ENCODE assay signal across 13 cellular contexts in the genomic region with DNA sequence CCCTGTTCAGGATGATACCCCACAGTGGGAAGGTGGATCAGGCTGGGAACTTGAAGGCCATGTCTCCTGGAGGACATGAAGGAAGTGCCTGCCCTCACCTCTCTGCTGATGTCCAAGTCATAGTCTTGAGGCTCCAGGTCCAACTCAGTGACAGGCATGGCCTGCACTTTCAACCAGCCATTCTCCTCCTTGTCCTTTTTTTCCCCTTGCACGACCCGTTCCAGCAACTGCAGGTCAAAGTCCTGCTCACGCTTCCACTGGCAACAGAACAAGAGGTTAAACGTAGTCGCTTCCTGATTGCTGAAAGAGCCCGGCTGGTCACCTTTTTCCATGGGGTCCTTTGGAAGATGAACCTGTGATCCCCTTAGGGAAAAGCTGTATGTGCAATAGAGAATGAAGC.
"Had no signal": no experiment of that assay in that cellular context is flagged by ENCODE, and none has a peak within 500 bp of the region (broad histone marks: within the 10 kb centered on the region; RNA-seq: fewer than 3 reads in every experiment).

No MANE protein-coding gene starts in this region.

- H3K36me3 ChIP-seq: adrenal gland, ascending aorta, brain microvascular endothelial cell, thyroid gland had no signal

- H3K27me3 ChIP-seq: adrenal gland, ascending aorta, brain microvascular endothelial cell, esophagus muscularis mucosa, thyroid gland had no signal

- H3K4me3 ChIP-seq: adrenal gland, ascending aorta, esophagus muscularis mucosa, mucosa of descending colon, thyroid gland had no signal

- H3K27ac ChIP-seq: adrenal gland, ascending aorta, brain microvascular endothelial cell, esophagus muscularis mucosa had no signal

- H3K36me3 Mint-ChIP-seq: activated naive CD8-positive, alpha-beta T cell; naive B cell; WTC11 had no signal

- H3K9me3 ChIP-seq: adrenal gland, ascending aorta, esophagus muscularis mucosa, mucosa of descending colon, thyroid gland had no signal

- H3K4me3 Mint-ChIP-seq: activated naive CD8-positive, alpha-beta T cell; activated T-cell treated with anti-CD3 and anti-CD28 coated beads, Interleukin-2, amount 50 U/mL, for 24 hours; effector memory CD8-positive, alpha-beta T cell; naive B cell; stimulated activated naive CD8-positive, alpha-beta T cell treated with anti-CD3 and anti-CD28 coated beads, Interleukin-15, Interleukin-2, amounts not matched to agents 100 ng/mL and 50 ng/mL, for 24 hours; WTC11 had no signal

- H3K9me3 Mint-ChIP-seq: activated T-cell treated with anti-CD3 and anti-CD28 coated beads, Interleukin-2, amount 50 U/mL, for 24 hours; activated T-helper 2 cell treated with anti-CD3 and anti-CD28 coated beads, Interferon-gamma antibody, Interleukin-2, Interleukin-4, amounts not matched to agents 10 μg/mL and 5 μg/mL and 100 μg/mL, durations not matched to agents 14 hours and 24 hours and 36 hours; effector memory CD8-positive, alpha-beta T cell; naive B cell; stimulated activated naive CD8-positive, alpha-beta T cell treated with anti-CD3 and anti-CD28 coated beads, Interleukin-15, Interleukin-2, amounts not matched to agents 100 ng/mL and 50 ng/mL, for 24 hours; WTC11 had no signal

- H3K27me3 Mint-ChIP-seq: activated naive CD8-positive, alpha-beta T cell; activated T-cell treated with anti-CD3 and anti-CD28 coated beads, Interleukin-2, amount 50 U/mL, for 24 hours; effector memory CD8-positive, alpha-beta T cell; naive B cell; stimulated activated naive CD8-positive, alpha-beta T cell treated with anti-CD3 and anti-CD28 coated beads, Interleukin-15, Interleukin-2, amounts not matched to agents 100 ng/mL and 50 ng/mL, for 24 hours had no signal

- H3K27ac Mint-ChIP-seq: activated naive CD8-positive, alpha-beta T cell; activated T-cell treated with anti-CD3 and anti-CD28 coated beads, Interleukin-2, amount 50 U/mL, for 24 hours; activated T-helper 2 cell treated with anti-CD3 and anti-CD28 coated beads, Interferon-gamma antibody, Interleukin-2, Interleukin-4, amounts not matched to agents 10 μg/mL and 5 μg/mL and 100 μg/mL, durations not matched to agents 14 hours and 24 hours and 36 hours; effector memory CD8-positive, alpha-beta T cell; naive B cell; stimulated activated naive CD8-positive, alpha-beta T cell treated with anti-CD3 and anti-CD28 coated beads, Interleukin-15, Interleukin-2, amounts not matched to agents 100 ng/mL and 50 ng/mL, for 24 hours; WTC11 had no signal

- H3K4me1 Mint-ChIP-seq: naive B cell, WTC11 had no signal
